Comparison of ENCODE assay signal across 9 cellular contexts in the genomic region with DNA sequence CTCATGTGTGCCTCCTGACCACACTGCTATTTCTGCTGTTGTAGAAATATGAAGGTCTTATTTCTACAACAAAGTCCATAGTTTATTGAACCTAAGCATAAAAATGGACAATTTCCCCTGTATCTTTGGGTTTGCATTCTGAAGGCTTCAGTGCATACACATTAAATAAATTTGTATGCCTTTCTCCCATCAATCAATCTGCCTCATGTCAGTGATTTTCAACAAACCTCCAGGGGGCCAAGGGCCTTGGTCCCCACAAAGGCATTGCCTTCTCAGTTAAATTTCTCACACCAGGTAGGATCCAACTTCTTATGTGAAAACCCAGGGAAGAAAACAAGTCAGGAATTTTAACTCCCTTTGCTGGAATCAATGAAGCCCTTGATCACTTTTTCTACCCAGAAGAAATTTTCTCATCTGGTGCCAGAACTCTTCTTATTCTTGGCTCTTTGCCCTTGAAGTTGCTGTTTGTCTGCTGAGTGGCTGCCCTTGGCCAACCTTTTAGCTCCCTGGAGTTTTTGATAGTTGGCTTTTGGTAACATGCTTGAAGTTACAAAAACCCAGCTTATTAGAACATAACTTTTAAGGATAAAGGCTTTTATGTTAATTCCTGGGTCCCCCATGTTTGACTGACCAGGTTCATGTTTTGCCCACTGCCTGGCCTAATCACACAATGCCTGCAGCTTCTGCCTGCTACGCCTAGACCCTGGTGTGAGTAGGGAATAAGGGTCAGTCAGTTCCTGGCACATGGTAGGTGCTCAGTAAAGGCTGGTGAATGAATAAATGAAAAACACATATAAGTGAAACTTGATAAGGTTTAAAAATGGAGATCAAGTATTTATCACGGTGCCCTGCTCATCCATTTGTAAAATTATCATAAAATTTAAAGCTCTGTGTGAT. TPM values are rescaled to one million over a fixed set of nuclear protein-coding genes. Genes with fewer than 3 reads are reported as not detected.
DNase-seq lines count a peak whose midpoint lies in the region; ATAC-seq and TF ChIP-seq lines count a peak whose summit lies in the region.
"Had no signal": no experiment of that assay in that cellular context is flagged by ENCODE, and none has a peak within 500 bp of the region (broad histone marks: within the 10 kb centered on the region; RNA-seq: fewer than 3 reads in every experiment).

No MANE protein-coding gene starts in this region.

- no peak for TF ChIP-seq CTCF in body of pancreas (IDR thresholded peaks at IDR 0.05)
- TF ChIP-seq CTCF in left lung (IDR thresholded peaks at IDR 0.05): no peak

- peaks cover 43% of the 10 kb centered on the region for H3K4me1 ChIP-seq in body of pancreas
- peaks cover 4 to 26% of the 10 kb centered on the region in 2 donors for H3K4me1 ChIP-seq in left lung

- TF ChIP-seq POLR2A in body of pancreas (IDR thresholded peaks at IDR 0.05): no peak

- H3K4me3 ChIP-seq in body of pancreas (no peak overlapping the region), left lung (no peak overlapping the region)

- no peaks in the 10 kb centered on the region for H3K9me3 ChIP-seq in body of pancreas
- H3K9me3 ChIP-seq in left lung: no peaks in the 10 kb centered on the region

- intact Hi-C loops in Right ventricle myocardium inferior (cut with DNase I): loop anchor here (1.0 kb wide), 1 partner anchor 258 kb away; no protein-coding TSS in a partner anchor
- intact Hi-C loops in cardiac septum (cut with DNase I): loop anchor here (10.0 kb wide), 1 partner anchor 288 kb away; no protein-coding TSS in a partner anchor
- intact Hi-C loops in body of pancreas (cut with DNase I): no loop called here
- intact Hi-C loops in left lung (cut with DNase I): loop anchor here in 1 of 2 donors (10.0 kb wide), 2 partner anchors 222 to 252 kb away; no protein-coding TSS in a partner anchor

- H3K36me3 ChIP-seq in body of pancreas (replicated peaks in 1 of 2; ENCODE audit: insufficient read depth in 1 of 2, low read depth in 2 of 2) (no peaks in the 10 kb centered on the region), left lung (no peaks in the 10 kb centered on the region)

- 56 to 63% methylated on average over 2 of the region's 2 CpGs for WGBS in body of pancreas, 2 donors

- ATAC-seq in Right ventricle myocardium inferior: peak; percentile 51
- ATAC-seq in body of pancreas: peak; percentile 55
- peak; percentile 15 for ATAC-seq in left lung
- no peak for ATAC-seq in GM21515 (IDR thresholded peaks at IDR 0.05; ENCODE audit: unreplicated experiment)
- ATAC-seq in HG03457 (IDR thresholded peaks at IDR 0.05; ENCODE audit: unreplicated experiment): no peak
- ATAC-seq: natural killer cell treated with Interleukin-12 subunit alpha and Interleukin-12 subunit beta and Interleukin-15 and Interleukin-18, amount 100 ng/mL, for 72 hours had no signal

- DNase-seq in Right ventricle myocardium inferior (ENCODE audit: missing footprints) (no peak), cardiac septum (ENCODE audit: low spot score) (no peak), body of pancreas (peak; percentile 38 to 65 (median 59)), left lung (no peak), SW 1271 (lab: John Stamatoyannopoulos, UW) (no peak)
- no peak for DNase-seq in activated CD4-positive, alpha-beta T cell treated with anti-CD3 and anti-CD28 coated beads, Interleukin-2, amount 50 U/mL, for 4 hours

- H3K27me3 ChIP-seq in body of pancreas (no peaks in the 10 kb centered on the region), left lung (no peaks in the 10 kb centered on the region)

- peak overlapping the region; percentile 30 to 67 (median 53) for H3K27ac ChIP-seq in body of pancreas
- no peak overlapping the region for H3K27ac ChIP-seq in left lung

RNA-seq across cellular contexts. Expression of gene SHLD1, which starts 37.0 kb away (rescaled TPM):
- total RNA-seq in Right ventricle myocardium inferior (5.3 TPM), cardiac septum (4.3 TPM), body of pancreas (1 to 10 TPM in 1 of 2 donors, not detected in 1; 1.8 TPM), left lung (1 to 10 TPM; 5.4 to 6.8 TPM)

Comparison
In these comparisons a context has a peak if more than half of its experiments do, and no peak if none do; other contexts are left out.
1. ATAC-seq: peak in Right ventricle myocardium inferior (single experiment), body of pancreas (single experiment) and left lung (single experiment); none in GM21515 (single experiment) and HG03457 (single experiment).
2. DNase-seq: peak in body of pancreas (4 of 4); none in Right ventricle myocardium inferior (single experiment), cardiac septum (single experiment), left lung (0 of 2), SW 1271 (0 of 2) and activated CD4-positive, alpha-beta T cell treated with anti-CD3 and anti-CD28 coated beads, Interleukin-2, amount 50 U/mL, for 4 hours (0 of 2).
3. H3K27ac ChIP-seq: peak in body of pancreas (4 of 4); none in left lung (0 of 2).